Comparison of ENCODE assay signal across 8 cellular contexts in genomic region chr4:184815046-184815877, GRCh38. TPM values are rescaled to one million over a fixed set of nuclear protein-coding genes. Genes with fewer than 3 reads are reported as not detected.
A peak's percentile ranks its signal among the peaks of the same experiment; 100 is the strongest.
DNase-seq lines count a peak whose midpoint lies in the region; ATAC-seq and TF ChIP-seq lines count a peak whose summit lies in the region.

No MANE protein-coding gene starts in this region.

- no peaks in the 10 kb centered on the region for H3K27me3 Mint-ChIP-seq in activated naive CD8-positive, alpha-beta T cell treated with anti-CD3 and anti-CD28 coated beads, Interleukin-2, amount 50 U/mL, for 24 hours

- peaks cover 56% of the 10 kb centered on the region for H3K4me1 Mint-ChIP-seq in activated naive CD8-positive, alpha-beta T cell treated with anti-CD3 and anti-CD28 coated beads, Interleukin-2, amount 50 U/mL, for 24 hours

- no peak for TF ChIP-seq CTCF in C4-2B (conservative IDR thresholded peaks at IDR 0.05)
- no peak for TF ChIP-seq CTCF in right atrium auricular region (IDR thresholded peaks at IDR 0.05)

- H3K36me3 ChIP-seq in right atrium auricular region = no peaks in the 10 kb centered on the region

- peaks cover 2% of the 10 kb centered on the region for H3K36me3 Mint-ChIP-seq in activated naive CD8-positive, alpha-beta T cell treated with anti-CD3 and anti-CD28 coated beads, Interleukin-2, amount 50 U/mL, for 24 hours (ENCODE audit: low read depth)

- no peaks in the 10 kb centered on the region for H3K9me3 Mint-ChIP-seq in activated naive CD8-positive, alpha-beta T cell treated with anti-CD3 and anti-CD28 coated beads, Interleukin-2, amount 50 U/mL, for 24 hours

- H3K27ac Mint-ChIP-seq in activated naive CD8-positive, alpha-beta T cell treated with anti-CD3 and anti-CD28 coated beads, Interleukin-2, amount 50 U/mL, for 24 hours = peak overlapping the region; percentile 55

- no peaks in the 10 kb centered on the region for H3K27me3 ChIP-seq in right atrium auricular region

- ATAC-seq in GM18870 (IDR thresholded peaks at IDR 0.05; ENCODE audit: unreplicated experiment) (peak; percentile 77), HG02973 (IDR thresholded peaks at IDR 0.05; ENCODE audit: unreplicated experiment) (peak; percentile 69)
- ATAC-seq in activated naive CD8-positive, alpha-beta T cell treated with anti-CD3 and anti-CD28 coated beads, Interleukin-2, amount 50 U/mL, for 24 hours = peak; percentile 58

- peak; percentile 74 for DNase-seq in NCI-H146 treated with DMSO at 0.1 percent for 48 hours (lab: John Stamatoyannopoulos, UW; ENCODE audit: unreplicated experiment)
- peak; percentile 18 for DNase-seq in activated naive CD8-positive, alpha-beta T cell treated with anti-CD3 and anti-CD28 coated beads, Interleukin-2, amount 50 U/mL, for 24 hours
- DNase-seq in right atrium auricular region (ENCODE audit: low spot score) = peak; percentile 85
- peak; percentile 88 for DNase-seq in renal cortical epithelial cell (ENCODE audit: low read depth)
- no peak for DNase-seq in activated CD4-positive, alpha-beta T cell treated with anti-CD3 and anti-CD28 coated beads, Interleukin-2, amount 50 U/mL, for 48 hours

- H3K9me3 ChIP-seq in right atrium auricular region = no peaks in the 10 kb centered on the region

- H3K4me3 ChIP-seq in right atrium auricular region = peak overlapping the region in 1 of 2 donors; percentile 1

- peak overlapping the region; percentile 84 for H3K27ac ChIP-seq in C4-2B
- H3K27ac ChIP-seq in right atrium auricular region = peak overlapping the region; percentile 82 to 93

- no peak overlapping the region for H3K4me3 Mint-ChIP-seq in activated naive CD8-positive, alpha-beta T cell treated with anti-CD3 and anti-CD28 coated beads, Interleukin-2, amount 50 U/mL, for 24 hours

- peaks cover 0 to 95% of the 10 kb centered on the region in 2 donors for H3K4me1 ChIP-seq in right atrium auricular region

RNA-seq across cellular contexts. Expression of gene ACSL1, which starts 10.5 kb away (rescaled TPM):
- 100 to 1,000 TPM; 144 to 156 TPM for total RNA-seq in right atrium auricular region
- 151 and 221 TPM in 2 replicates for total RNA-seq in renal cortical epithelial cell

Comparison
In these comparisons a context has a peak if more than half of its experiments do, and no peak if none do; other contexts are left out.
1. DNase-seq: peak in NCI-H146 treated with DMSO at 0.1 percent for 48 hours (single experiment), activated naive CD8-positive, alpha-beta T cell treated with anti-CD3 and anti-CD28 coated beads, Interleukin-2, amount 50 U/mL, for 24 hours (single experiment), right atrium auricular region (single experiment) and renal cortical epithelial cell (single experiment); none in activated CD4-positive, alpha-beta T cell treated with anti-CD3 and anti-CD28 coated beads, Interleukin-2, amount 50 U/mL, for 48 hours (0 of 2).
2. Peak in every context shown above with its lines, with median percentiles within 50 percentile points of each other: ATAC-seq.